Comparison of ENCODE assay signal across 11 cellular contexts in genomic region chr12:75964150-75964549, GRCh38.
DNase-seq lines count a peak whose midpoint lies in the region; ATAC-seq and TF ChIP-seq lines count a peak whose summit lies in the region.
"Had no signal": no experiment of that assay in that cellular context is flagged by ENCODE, and none has a peak within 500 bp of the region (broad histone marks: within the 10 kb centered on the region; RNA-seq: fewer than 3 reads in every experiment).

No MANE protein-coding gene starts in this region.

- no peaks in the 10 kb centered on the region for H4K20me1 ChIP-seq in Loucy (ENCODE audit: insufficient read depth, low read length, poor library complexity, severe bottlenecking)

- H3K9me3 ChIP-seq in right atrium auricular region (no peaks in the 10 kb centered on the region), Loucy (ENCODE audit: insufficient read depth, low read depth, low read length) (no peaks in the 10 kb centered on the region)
- H3K9me3 ChIP-seq: gastrocnemius medialis had no signal

- no peaks in the 10 kb centered on the region for H3K79me2 ChIP-seq in Loucy (ENCODE audit: insufficient read depth, low read length)

- ATAC-seq in Right ventricle myocardium inferior: peak; percentile 31
- ATAC-seq: gastrocnemius medialis had no signal

- no peaks in the 10 kb centered on the region for H3K9me2 ChIP-seq in Loucy (replicated peaks; ENCODE audit: low read depth, low read length)

- in situ Hi-C loops in ACHN (cut with HindIII; ENCODE audit: low pct_ligation_motif_present, low pct_unique_long_range_greater_than_20kb, low sequenced_read_pairs): no loop called here

- intact Hi-C loops in Right ventricle myocardium inferior (cut with DNase I): no loop called here

- H3K4me1 ChIP-seq in right atrium auricular region: peaks cover 0 to 15% of the 10 kb centered on the region in 2 donors
- peaks cover 43% of the 10 kb centered on the region for H3K4me1 ChIP-seq in Loucy (ENCODE audit: insufficient read depth, low read length, poor library complexity, severe bottlenecking)
- H3K4me1 ChIP-seq: gastrocnemius medialis had no signal

- H2AFZ ChIP-seq in Loucy (ENCODE audit: low read length): peak overlapping the region; percentile 82

- no peak for TF ChIP-seq CTCF in right atrium auricular region (IDR thresholded peaks at IDR 0.05)
- no peak for TF ChIP-seq CTCF in Loucy (conservative IDR thresholded peaks at IDR 0.05; ENCODE audit: low read length)
- no peak for TF ChIP-seq CTCF in GM10266 (IDR thresholded peaks at IDR 0.05; ENCODE audit: control insufficient read depth, insufficient read depth, low read depth, missing control alignments)
- no peak for TF ChIP-seq CTCF in coronary artery (IDR thresholded peaks at IDR 0.05)

- peak; percentile 74 for DNase-seq in Right ventricle myocardium inferior (ENCODE audit: missing footprints)
- no peak for DNase-seq in right atrium auricular region (ENCODE audit: low spot score)
- no peak for DNase-seq in epithelial cell of prostate (ENCODE audit: low read depth, low spot score)
- DNase-seq in ureter (ENCODE audit: low spot score): peak; percentile 52
- no peak for DNase-seq in GM10266 (ENCODE audit: extremely low spot score)
- no peak for DNase-seq in ACHN
- DNase-seq in coronary artery (ENCODE audit: low spot score): no peak
- DNase-seq: activated CD4-positive, CD25-positive, alpha-beta regulatory T cell treated with anti-CD3 and anti-CD28 coated beads, Interleukin-2, amount 50 U/mL, for 72 hours; NCI-H82 had no signal

- no peaks in the 10 kb centered on the region for H3K27me3 ChIP-seq in right atrium auricular region
- no peaks in the 10 kb centered on the region for H3K27me3 ChIP-seq in Loucy (ENCODE audit: insufficient read depth, low read length, poor library complexity, severe bottlenecking)
- H3K27me3 ChIP-seq: gastrocnemius medialis had no signal

- peak overlapping the region; percentile 63 for H3K9ac ChIP-seq in Loucy (ENCODE audit: low read depth, low read length, poor library complexity, severe bottlenecking)

- H3K36me3 ChIP-seq in right atrium auricular region: no peaks in the 10 kb centered on the region
- H3K36me3 ChIP-seq in Loucy (ENCODE audit: insufficient read depth, low read length): no peaks in the 10 kb centered on the region
- H3K36me3 ChIP-seq: gastrocnemius medialis had no signal

- no peaks in the 10 kb centered on the region for H3F3A ChIP-seq in Loucy (ENCODE audit: low read depth)

- H3K4me3 ChIP-seq in right atrium auricular region (no peak overlapping the region), Loucy (ENCODE audit: low read length, poor library complexity, severe bottlenecking) (peak overlapping the region; percentile 68), coronary artery (no peak overlapping the region)
- H3K4me3 ChIP-seq: gastrocnemius medialis had no signal

- H3K27ac ChIP-seq in right atrium auricular region (no peak overlapping the region), epithelial cell of prostate (peak overlapping the region; percentile 15), coronary artery (no peak overlapping the region)
- H3K27ac ChIP-seq: gastrocnemius medialis had no signal

- peak overlapping the region; percentile 80 for H3K4me2 ChIP-seq in Loucy (ENCODE audit: low read depth, low read length, poor library complexity, severe bottlenecking)

Comparison
In these comparisons a context has a peak if more than half of its experiments do, and no peak if none do; other contexts are left out.
1. DNase-seq: peak in Right ventricle myocardium inferior (single experiment) and ureter (single experiment); none in right atrium auricular region (single experiment), epithelial cell of prostate (single experiment), GM10266 (single experiment), ACHN (single experiment) and coronary artery (single experiment).